ENCODE assay signal across 7 cellular contexts in the genomic region with DNA sequence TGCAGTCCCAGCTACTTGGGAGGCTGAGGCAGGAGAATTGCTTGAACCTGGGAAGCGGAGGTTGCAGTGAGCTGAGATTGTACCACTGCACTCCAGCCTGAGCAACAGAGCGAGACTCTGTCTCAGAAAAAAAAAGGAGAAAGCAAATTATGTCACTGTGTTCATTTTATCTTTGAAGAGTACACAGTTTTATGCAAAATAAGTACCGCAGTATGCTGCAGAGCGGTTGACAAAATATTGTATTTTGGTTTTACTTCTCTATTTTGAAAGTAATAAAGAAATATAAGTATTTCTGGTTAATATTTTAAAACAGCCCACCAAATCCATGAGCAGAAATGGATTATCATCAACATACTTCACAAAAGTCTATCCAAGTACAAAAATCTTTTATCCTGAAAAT. TPM values are rescaled to one million over a fixed set of nuclear protein-coding genes. Genes with fewer than 3 reads are reported as not detected.
"Had no signal": no experiment of that assay in that cellular context is flagged by ENCODE, and none has a peak within 500 bp of the region (broad histone marks: within the 10 kb centered on the region; RNA-seq: fewer than 3 reads in every experiment).

No MANE protein-coding gene starts in this region.

RNA-seq across cellular contexts. Expression of gene KLB, which starts 46.1 kb away (rescaled TPM):
- total RNA-seq: activated CD4-positive, alpha-beta T cell treated with anti-CD3 and anti-CD28 coated beads, Interleukin-2, amount 10 ng/mL, durations not matched to agents 7 days and 5 days; activated naive CD4-positive, alpha-beta T cell treated with anti-CD3 and anti-CD28 coated beads, Interleukin-2, amount 50 U/mL, for 72 hours; activated T-cell treated with anti-CD3 and anti-CD28 coated beads, Interleukin-2, amount 50 U/mL, for 72 hours; cardiac muscle cell; fibroblast of lung; mucosa of gallbladder had no signal
- polyA plus RNA-seq: fibroblast of lung, spleen had no signal
